In genomic region chr14:77000340-77001235, GRCh38 we compare ENCODE assay signal across 8 cellular contexts. TPM values are rescaled to one million over a fixed set of nuclear protein-coding genes. Genes with fewer than 3 reads are reported as not detected.
DNase-seq lines count a peak whose midpoint lies in the region; ATAC-seq, FAIRE-seq and TF ChIP-seq lines count a peak whose summit lies in the region.

No MANE protein-coding gene starts in this region.

- H3K9me3 ChIP-seq in HepG2 (ENCODE audit: low read length) (no peaks in the 10 kb centered on the region), transverse colon (no peaks in the 10 kb centered on the region)
- H3K9me3 ChIP-seq in effector memory CD4-positive, alpha-beta T cell (ENCODE audit: control insufficient read depth, low read length), result no peaks in the 10 kb centered on the region

- POLR2A ChIA-PET in HepG2 (lab: Yijun Ruan, JAX), result interaction anchor here (1.3 kb wide), 1 partner anchor 13 kb away, joined by 3 read pairs; no protein-coding TSS in a partner anchor

- 33% methylated on average over 25 of the region's 31 CpGs for WGBS in HepG2 (ENCODE audit: low lambda C conversion rate)
- WGBS in transverse colon (ENCODE audit: low coverage in 1 of 2), 2 donors, result 27 to 56% methylated on average over 18 to 31 of the region's 31 CpGs

- no peak overlapping the region for H3K9ac ChIP-seq in HepG2 (ENCODE audit: insufficient read depth, low read depth, low read length)

- no peak overlapping the region; a peak in 1 of 6 replicates for H3K4me3 ChIP-seq in HepG2 (replicated peaks in 1 of 3; ENCODE audit: insufficient read depth in 1 of 3, low read depth in 2 of 3, low read length in 3 of 3)
- peak overlapping the region in 2 of 4 donors; percentile 5 to 20 for H3K4me3 ChIP-seq in transverse colon
- H3K4me3 ChIP-seq in effector memory CD4-positive, alpha-beta T cell (ENCODE audit: insufficient read depth, low read depth, low read length, poor library complexity, severe bottlenecking), result no peak overlapping the region

- H3K9me3 Mint-ChIP-seq in activated T-cell treated with anti-CD3 and anti-CD28 coated beads, Interleukin-2, amount 50 U/mL, for 4 hours, result no peaks in the 10 kb centered on the region
- H3K9me3 Mint-ChIP-seq in activated naive CD8-positive, alpha-beta T cell treated with anti-CD3 and anti-CD28 coated beads, Interleukin-2, amount 50 U/mL, for 24 hours, result no peaks in the 10 kb centered on the region

- H2AFZ ChIP-seq in HepG2 (ENCODE audit: low read length), result no peak overlapping the region

- no peak for TF ChIP-seq EP300 in HepG2 (IDR thresholded peaks at IDR 0.05; ENCODE audit: low read depth in 2 of 2, low read length in 2 of 2)
- TF ChIP-seq EP300 in HepG2 (CRISPR knock-in tag; IDR thresholded peaks at IDR 0.05; ENCODE audit: borderline replicate concordance), result no peak
- no peak for TF ChIP-seq EP300 in transverse colon (IDR thresholded peaks at IDR 0.05; ENCODE audit: low read depth)

- intact Hi-C loops in HepG2 (cut with micrococcal nuclease; ENCODE audit: unreplicated experiment) (no loop called here), transverse colon (cut with DNase I; ENCODE audit: low total_unique reads) (no loop called here)

- H3K36me3 ChIP-seq in HepG2 (replicated peaks in 1 of 2; ENCODE audit: control insufficient read depth in 1 of 2, insufficient read depth in 2 of 2, low read length in 2 of 2) (no peaks in the 10 kb centered on the region), transverse colon (no peaks in the 10 kb centered on the region)
- no peaks in the 10 kb centered on the region for H3K36me3 ChIP-seq in effector memory CD4-positive, alpha-beta T cell (ENCODE audit: control insufficient read depth, insufficient read depth, low read length)

- no peaks in the 10 kb centered on the region for H3K79me2 ChIP-seq in HepG2 (ENCODE audit: insufficient read depth, low read length)

- CTCF ChIA-PET in HepG2 (lab: Yijun Ruan, JAX; ENCODE audit: low intra/inter-chr PET ratio, low total read pairs), result no interaction called here

- 0 out of 2 replicates have a peak overlapping the region, but pooled peaks have one; percentile 19 for H3K4me2 ChIP-seq in HepG2 (ENCODE audit: low read depth, low read length)

- peak overlapping the region; percentile 4 for H3K4me3 Mint-ChIP-seq in activated T-cell treated with anti-CD3 and anti-CD28 coated beads, Interleukin-2, amount 50 U/mL, for 4 hours
- peak overlapping the region; percentile 30 for H3K4me3 Mint-ChIP-seq in activated naive CD8-positive, alpha-beta T cell treated with anti-CD3 and anti-CD28 coated beads, Interleukin-2, amount 50 U/mL, for 24 hours

- FAIRE-seq in HepG2 (lab: Jason Lieb, UNC), result no peak

- TF ChIP-seq CTCF in HepG2 (CRISPR knock-in tag; IDR thresholded peaks at IDR 0.05) (no peak), transverse colon (IDR thresholded peaks at IDR 0.05) (no peak)

- no peaks in the 10 kb centered on the region for H3K27me3 Mint-ChIP-seq in activated T-cell treated with anti-CD3 and anti-CD28 coated beads, Interleukin-2, amount 50 U/mL, for 4 hours (ENCODE audit: low read depth)
- peaks cover 3% of the 10 kb centered on the region for H3K27me3 Mint-ChIP-seq in activated naive CD8-positive, alpha-beta T cell treated with anti-CD3 and anti-CD28 coated beads, Interleukin-2, amount 50 U/mL, for 24 hours

- in situ Hi-C loops in HepG2 (cut with HindIII; ENCODE audit: extremely low pct_ligation_motif_present, low pct_unique_long_range_greater_than_20kb), result no loop called here
- in situ Hi-C loops in transverse colon (cut with MboI; ENCODE audit: low pct_ligation_motif_present in 1 of 4, low pct_unique_long_range_greater_than_20kb in 1 of 4, low sequenced_read_pairs in 3 of 4), result loop anchor here in 1 of 4 donors (10.0 kb wide), 1 partner anchor 46 kb away; no protein-coding TSS in a partner anchor

- H3K27ac ChIP-seq in HepG2 (ENCODE audit: extremely low read length, insufficient read depth, low read length), result no peak overlapping the region
- H3K27ac ChIP-seq in transverse colon, result peak overlapping the region; percentile 2 to 58 (median 44)
- no peak overlapping the region for H3K27ac ChIP-seq in effector memory CD4-positive, alpha-beta T cell (ENCODE audit: insufficient read depth, low read length, poor library complexity, severe bottlenecking)

- no peak for TF ChIP-seq POLR2A in HepG2 (IDR thresholded peaks at IDR 0.05; ENCODE audit: insufficient read depth in 1 of 2, low read depth in 2 of 2, low read length in 2 of 2)
- no peak for TF ChIP-seq POLR2A in transverse colon (IDR thresholded peaks at IDR 0.05)

- BruUV-seq in HepG2 (replicated peaks; lab: Mats Ljungman, UMichigan), result no TSS peak

- no peaks in the 10 kb centered on the region for H3K36me3 Mint-ChIP-seq in activated T-cell treated with anti-CD3 and anti-CD28 coated beads, Interleukin-2, amount 50 U/mL, for 4 hours (ENCODE audit: insufficient read depth)
- no peaks in the 10 kb centered on the region for H3K36me3 Mint-ChIP-seq in activated naive CD8-positive, alpha-beta T cell treated with anti-CD3 and anti-CD28 coated beads, Interleukin-2, amount 50 U/mL, for 24 hours (ENCODE audit: low read depth)

- H4K20me1 ChIP-seq in HepG2 (ENCODE audit: insufficient read depth, low read length), result no peaks in the 10 kb centered on the region

- DNase-seq in activated T-cell treated with anti-CD3 and anti-CD28 coated beads, Interleukin-2, amount 50 U/mL, for 4 hours, result no peak
- no peak for DNase-seq in activated T-cell treated with anti-CD3 and anti-CD28 coated beads for 4 hours
- DNase-seq in NCI-H1417 treated with DMSO at 0.1 percent for 48 hours (lab: John Stamatoyannopoulos, UW), result peak; percentile 42
- DNase-seq in activated naive CD8-positive, alpha-beta T cell treated with anti-CD3 and anti-CD28 coated beads, Interleukin-2, amount 50 U/mL, for 24 hours, result no peak
- no peak for DNase-seq in HepG2 (ENCODE audit: low spot score)
- no peak for DNase-seq in transverse colon
- no peak for DNase-seq in activated CD4-positive, CD25-positive, alpha-beta regulatory T cell treated with anti-CD3 and anti-CD28 coated beads, Interleukin-2, amount 50 U/mL, for 72 hours
- DNase-seq in effector memory CD4-positive, alpha-beta T cell, result no peak

- peaks cover 66% of the 10 kb centered on the region for H3K4me1 ChIP-seq in HepG2 (ENCODE audit: insufficient read depth, low read length)
- H3K4me1 ChIP-seq in transverse colon, result peaks cover 8 to 34% (median 16%) of the 10 kb centered on the region in 4 donors
- H3K4me1 ChIP-seq in effector memory CD4-positive, alpha-beta T cell (ENCODE audit: control insufficient read depth, insufficient read depth, low read length, poor library complexity, severe bottlenecking), result no peaks in the 10 kb centered on the region

- ATAC-seq in activated T-cell treated with anti-CD3 and anti-CD28 coated beads, Interleukin-2, amount 50 U/mL, for 4 hours, result peak; percentile 53 to 75
- peak; percentile 33 for ATAC-seq in activated naive CD8-positive, alpha-beta T cell treated with anti-CD3 and anti-CD28 coated beads, Interleukin-2, amount 50 U/mL, for 24 hours
- no peak for ATAC-seq in HepG2

- peaks cover 9% of the 10 kb centered on the region for H3K4me1 Mint-ChIP-seq in activated T-cell treated with anti-CD3 and anti-CD28 coated beads, Interleukin-2, amount 50 U/mL, for 4 hours (ENCODE audit: low read depth)
- H3K4me1 Mint-ChIP-seq in activated naive CD8-positive, alpha-beta T cell treated with anti-CD3 and anti-CD28 coated beads, Interleukin-2, amount 50 U/mL, for 24 hours, result peaks cover 24% of the 10 kb centered on the region

- no peak for TF ChIP-seq RAD21 in HepG2 (CRISPR knock-in tag; IDR thresholded peaks at IDR 0.05)

- peak overlapping the region; percentile 25 for H3K27ac Mint-ChIP-seq in activated naive CD8-positive, alpha-beta T cell treated with anti-CD3 and anti-CD28 coated beads, Interleukin-2, amount 50 U/mL, for 24 hours

- H3K27me3 ChIP-seq in HepG2 (ENCODE audit: control insufficient read depth in 1 of 2, insufficient read depth in 2 of 2, low read length in 2 of 2) (peaks cover 1 to 9% of the 10 kb centered on the region in 2 experiments; a peak in 2 of 5 replicates), transverse colon (no peaks in the 10 kb centered on the region)
- no peaks in the 10 kb centered on the region for H3K27me3 ChIP-seq in effector memory CD4-positive, alpha-beta T cell (replicated peaks; ENCODE audit: control insufficient read depth, insufficient read depth, low read length, poor library complexity, severe bottlenecking)

TF ChIP-seq in HepG2, 621 proteins besides CTCF, POLR2A, EP300 and RAD21 (continues in another document):
- no peak for TF ChIP-seq ZMYM3 (CRISPR knock-in tag; IDR thresholded peaks at IDR 0.05)

RNA-seq across cellular contexts. Expression of gene IRF2BPL, which starts 27.9 kb away (rescaled TPM):
- total RNA-seq in activated T-cell treated with anti-CD3 and anti-CD28 coated beads, Interleukin-2, amount 50 U/mL, for 4 hours, result 10 to 100 TPM; 29.5 to 37.1 (median 32.7) TPM
- total RNA-seq in HepG2 (2016; rRNA removed; fragmentation: Illumina TruSeq; extraction: Trizol) (6.2 and 8.4 TPM in 2 replicates), transverse colon (10 to 100 TPM; 21.0 to 53.5 (median 32.5) TPM)
- 0.88 and 1.1 TPM in 2 replicates for total RNA-seq in HepG2 (2016; cell fraction: cytosol; rRNA removed; fragmentation: Illumina TruSeq; extraction: Trizol; ENCODE audit: low read depth)
- 6.2 and 7.9 TPM in 2 replicates for total RNA-seq in HepG2 (2016; cell fraction: insoluble cytoplasmic fraction; rRNA removed; fragmentation: Illumina TruSeq; extraction: Trizol)
- total RNA-seq in HepG2 (2016; cell fraction: membrane; rRNA removed; fragmentation: Illumina TruSeq; extraction: Trizol), result 3.5 and 4.3 TPM in 2 replicates
- 5.8 and 6.6 TPM in 2 replicates for total RNA-seq in HepG2 (2016; cell fraction: nucleus; rRNA removed; fragmentation: Illumina TruSeq; extraction: Trizol)
- 6.6 and 7.8 TPM in 2 replicates for polyA plus RNA-seq in HepG2 (2011; rRNA removed)
- 6.1 and 8.5 TPM in 2 replicates for polyA plus RNA-seq in HepG2 (2011; cell fraction: cytosol; rRNA removed)
- 9.9 and 12.0 TPM in 2 replicates for polyA plus RNA-seq in HepG2 (2011; cell fraction: nucleus; rRNA removed)
- 13.5 and 21.1 TPM in 2 replicates for polyA plus RNA-seq in HepG2 (2012)
- 0.57 and 0.58 TPM in 2 replicates for polyA plus RNA-seq in HepG2 (2016; cell fraction: cytosol; fragmentation: Illumina TruSeq; extraction: Trizol; ENCODE audit: low read depth)
- polyA plus RNA-seq in HepG2 (2016; cell fraction: insoluble cytoplasmic fraction; fragmentation: Illumina TruSeq; extraction: Trizol; ENCODE audit: low read depth), result 8.8 and 10.6 TPM in 2 replicates
- 2.4 and 2.6 TPM in 2 replicates for polyA plus RNA-seq in HepG2 (2016; cell fraction: membrane; fragmentation: Illumina TruSeq; extraction: Trizol; ENCODE audit: low read depth)
- 9.6 and 10.7 TPM in 2 replicates for polyA plus RNA-seq in HepG2 (2016; cell fraction: nucleus; fragmentation: Illumina TruSeq; extraction: Trizol; ENCODE audit: insufficient read depth, low read depth)
- 5.2 and 20.2 TPM in 2 replicates for polyA minus RNA-seq in HepG2 (2011; rRNA and poly(A)+ RNA removed; ENCODE audit: low replicate concordance)
- 14.8 and 18.3 TPM in 2 replicates for polyA minus RNA-seq in HepG2 (2011; cell fraction: cytosol; rRNA and poly(A)+ RNA removed)
- 5.8 and 8.6 TPM in 2 replicates for polyA minus RNA-seq in HepG2 (2011; cell fraction: nucleus; rRNA and poly(A)+ RNA removed)

Comparison
In these comparisons a context has a peak if more than half of its experiments do, and no peak if none do; other contexts are left out.
1. H3K27ac ChIP-seq: peak in transverse colon (4 of 4); none in HepG2 (single experiment) and effector memory CD4-positive, alpha-beta T cell (single experiment).